ENCODE assay signal across 28 cellular contexts in genomic region chr12:112738531-112738930, GRCh38. TPM values are rescaled to one million over a fixed set of nuclear protein-coding genes. Genes with fewer than 3 reads are reported as not detected.
DNase-seq lines count a peak whose midpoint lies in the region; ATAC-seq and TF ChIP-seq lines count a peak whose summit lies in the region.
"Had no signal": no experiment of that assay in that cellular context is flagged by ENCODE, and none has a peak within 500 bp of the region (broad histone marks: within the 10 kb centered on the region; RNA-seq: fewer than 3 reads in every experiment).

No MANE protein-coding gene starts in this region.

- H2AFZ ChIP-seq in GM23248: no peak overlapping the region

- no peaks in the 10 kb centered on the region for H4K20me1 ChIP-seq in GM23248 (ENCODE audit: insufficient read depth)

- in situ Hi-C loops in GM23248 (cut with MboI): no loop called here

- WGBS in GM23248 (ENCODE audit: low coverage in 1 of 2, low lambda C conversion rate in 2 of 2, missing lambda C conversion rate in 2 of 2), 2 experiments: 0 to 2% methylated on average over 3 of the region's 3 CpGs

- no peak overlapping the region for H3K27ac ChIP-seq in GM23248
- H3K27ac ChIP-seq: Peyer's patch had no signal

- no peaks in the 10 kb centered on the region for H3K36me3 Mint-ChIP-seq in glutamatergic neuron (ENCODE audit: unreplicated experiment)
- H3K36me3 Mint-ChIP-seq: CD4-positive, CD25-positive, alpha-beta regulatory T cell had no signal

- no peak overlapping the region for H3K27ac Mint-ChIP-seq in glutamatergic neuron (ENCODE audit: unreplicated experiment)
- H3K27ac Mint-ChIP-seq: CD4-positive, CD25-positive, alpha-beta regulatory T cell had no signal

- peaks cover 8% of the 10 kb centered on the region for H3K4me1 Mint-ChIP-seq in glutamatergic neuron (ENCODE audit: low read depth, unreplicated experiment)
- H3K4me1 Mint-ChIP-seq: CD4-positive, CD25-positive, alpha-beta regulatory T cell had no signal

- no peaks in the 10 kb centered on the region for H3K79me2 ChIP-seq in GM23248 (ENCODE audit: insufficient read depth)

- no peaks in the 10 kb centered on the region for H3K9me2 ChIP-seq in GM23248 (ENCODE audit: insufficient read depth)

- H3K9me3 ChIP-seq in GM23248 (ENCODE audit: low read depth): no peaks in the 10 kb centered on the region
- H3K9me3 ChIP-seq in adipocyte (ENCODE audit: control insufficient read depth, low read length): peaks cover 6% of the 10 kb centered on the region
- H3K9me3 ChIP-seq: Peyer's patch had no signal

- peak; percentile 6 for DNase-seq in AG10803 (ENCODE audit: low read depth)
- peak; percentile 4 for DNase-seq in GM23248
- DNase-seq in adipocyte (ENCODE audit: low read depth): peak; percentile 45
- peak; percentile 15 for DNase-seq in fibroblast of the aortic adventitia (ENCODE audit: low read depth)
- DNase-seq in RPMI8226: no peak
- no peak for DNase-seq in HuH-7.5 (ENCODE audit: low spot score)
- no peak for DNase-seq in glutamatergic neuron
- DNase-seq: 8988T; BE2C; CD4-positive, CD25-positive, alpha-beta regulatory T cell; COR-L47; DMS 273 treated with DMSO at 0.1 percent for 48 hours; DND-41; GF-D8; IMR-90; NCI-H1048; NCI-H1436; NCI-H1930; NCI-H345; NCI-H69; Peyer's patch had no signal

- H3K36me3 ChIP-seq in GM23248 (ENCODE audit: low read depth) (no peaks in the 10 kb centered on the region), adipocyte (ENCODE audit: control insufficient read depth, insufficient read depth, low read length, severe bottlenecking) (no peaks in the 10 kb centered on the region)
- H3K36me3 ChIP-seq: BE2C, Peyer's patch had no signal

- H3K27me3 ChIP-seq in GM23248 (replicated peaks; ENCODE audit: insufficient read depth): no peaks in the 10 kb centered on the region
- H3K27me3 ChIP-seq in adipocyte (replicated peaks; ENCODE audit: control insufficient read depth, insufficient read depth, low read length): peaks cover 27% of the 10 kb centered on the region
- H3K27me3 ChIP-seq: BE2C, Peyer's patch had no signal

- no peaks in the 10 kb centered on the region for H3F3A ChIP-seq in GM23248 (ENCODE audit: insufficient read depth)

- no peak overlapping the region for H3K4me2 ChIP-seq in GM23248 (ENCODE audit: unreplicated experiment)

- ATAC-seq in GM21447 (IDR thresholded peaks at IDR 0.05; ENCODE audit: unreplicated experiment): no peak
- ATAC-seq: Right ventricle myocardium inferior had no signal

- peaks cover 7% of the 10 kb centered on the region for H3K27me3 Mint-ChIP-seq in glutamatergic neuron (ENCODE audit: unreplicated experiment)

- no peaks in the 10 kb centered on the region for H3K9me3 Mint-ChIP-seq in glutamatergic neuron (ENCODE audit: unreplicated experiment)

- H3K4me3 Mint-ChIP-seq in glutamatergic neuron (ENCODE audit: unreplicated experiment): no peak overlapping the region
- H3K4me3 Mint-ChIP-seq: CD4-positive, CD25-positive, alpha-beta regulatory T cell had no signal

- H3K4me1 ChIP-seq in GM23248 (ENCODE audit: insufficient read depth) (no peaks in the 10 kb centered on the region), adipocyte (ENCODE audit: control insufficient read depth, insufficient read depth, low read length) (peaks cover 26% of the 10 kb centered on the region)
- H3K4me1 ChIP-seq: BE2C, Peyer's patch had no signal

- TF ChIP-seq CTCF in AG10803 (conservative IDR thresholded peaks at IDR 0.05; ENCODE audit: low read length) (no peak), fibroblast of the aortic adventitia (IDR thresholded peaks at IDR 0.05; ENCODE audit: insufficient read depth, low read length) (no peak), glutamatergic neuron (IDR thresholded peaks at IDR 0.05; ENCODE audit: partially characterized antibody, unreplicated experiment) (no peak)

- H3K9ac ChIP-seq in GM23248 (no peak overlapping the region), adipocyte (ENCODE audit: low read length) (no peak overlapping the region)

- H3K4me3 ChIP-seq in AG10803 (ENCODE audit: low read length) (no peak overlapping the region), GM23248 (no peak overlapping the region), adipocyte (ENCODE audit: low read length) (no peak overlapping the region), fibroblast of the aortic adventitia (ENCODE audit: low read depth, low read length) (no peak overlapping the region)
- H3K4me3 ChIP-seq: Peyer's patch had no signal

RNA-seq across cellular contexts. Expression of gene RPH3A, which starts 53.0 kb away (rescaled TPM):
- not detected in 2 replicates for total RNA-seq in GM23248 (2014; rRNA removed; shearing (Covaris generic))
- polyA plus RNA-seq in GM23248 (2016; fragmentation: Nextera tagmentation; extraction: Ambion mirVana): not detected in 2 replicates
- total RNA-seq in fibroblast of the aortic adventitia (ENCODE audit: low replicate concordance): not detected in 2 replicates
- not detected for total RNA-seq in glutamatergic neuron (ENCODE audit: unreplicated experiment)
- total RNA-seq: CD4-positive, CD25-positive, alpha-beta regulatory T cell; H4; HT-29; IMR-90; M059J; Peyer's patch; SK-MEL-5 had no signal
- polyA plus RNA-seq: AG04450; CD4-positive, CD25-positive, alpha-beta regulatory T cell; IMR-90 had no signal

Comparison
In these comparisons a context has a peak if more than half of its experiments do, and no peak if none do; other contexts are left out.
1. DNase-seq: peak in AG10803 (single experiment), GM23248 (single experiment), adipocyte (single experiment) and fibroblast of the aortic adventitia (single experiment); none in RPMI8226 (single experiment), HuH-7.5 (single experiment) and glutamatergic neuron (single experiment).